ENCODE assay signal across 12 cellular contexts in genomic region chr11:12598330-12599256, GRCh38.
DNase-seq lines count a peak whose midpoint lies in the region; ATAC-seq and TF ChIP-seq lines count a peak whose summit lies in the region.
"Had no signal": no experiment of that assay in that cellular context is flagged by ENCODE, and none has a peak within 500 bp of the region (broad histone marks: within the 10 kb centered on the region; RNA-seq: fewer than 3 reads in every experiment).

No MANE protein-coding gene starts in this region.

- DNase-seq in HCT116 (ENCODE audit: low read depth, low spot score): no peak
- peak; percentile 52 for DNase-seq in amniotic epithelial cell (ENCODE audit: low read depth)
- DNase-seq in lower lobe of right lung: no peak
- DNase-seq in stimulated activated CD4-positive, alpha-beta T cell treated with anti-CD3 and anti-CD28 coated beads, Interleukin-2, amount 100 ng/mL, for 24 hours: no peak
- no peak for DNase-seq in NCI-H1436 (lab: John Stamatoyannopoulos, UW)
- no peak for DNase-seq in midbrain (lab: John Stamatoyannopoulos, UW)

- no peaks in the 10 kb centered on the region for H3K79me2 ChIP-seq in HCT116 (ENCODE audit: insufficient read depth, low read length)

- no peak for ATAC-seq in HCT116
- peak in 1 of 2 donors; percentile 2 for ATAC-seq in lower lobe of right lung
- no peak for ATAC-seq in GM21737 (IDR thresholded peaks at IDR 0.05; ENCODE audit: unreplicated experiment)
- ATAC-seq: CD8-positive, alpha-beta T cell had no signal

- RAD21 ChIA-PET in HCT116 (lab: Charles Lee; ENCODE audit: low non-redundant PET in 1 of 2, low total read pairs in 2 of 2, uncharacterized antibody in 2 of 2, unreplicated experiment in 2 of 2): interaction anchor here (0.6 to 1.4 kb wide), 6 partner anchors 189 to 363 kb away, joined by 3 to 8 read pairs (median 4); no protein-coding TSS in a partner anchor

- H3K9ac ChIP-seq in BLaER1: no peak overlapping the region
- H3K9ac ChIP-seq in HCT116 (ENCODE audit: low read length): no peak overlapping the region

- peak overlapping the region; percentile 52 for H2AFZ ChIP-seq in HCT116 (ENCODE audit: low read depth, low read length, poor library complexity, severe bottlenecking)

- H3K36me3 ChIP-seq in BLaER1 (no peaks in the 10 kb centered on the region), HCT116 (ENCODE audit: control insufficient read depth in 1 of 2, insufficient read depth in 2 of 2, low read length in 2 of 2) (no peaks in the 10 kb centered on the region), lower lobe of right lung (no peaks in the 10 kb centered on the region)

- no peaks in the 10 kb centered on the region for H3K9me3 ChIP-seq in BLaER1
- H3K9me3 ChIP-seq in HCT116 (ENCODE audit: control insufficient read depth in 1 of 2, insufficient read depth in 1 of 2, low read depth in 1 of 2, low read length in 2 of 2): no peaks in the 10 kb centered on the region
- H3K9me3 ChIP-seq in lower lobe of right lung: no peaks in the 10 kb centered on the region
- H3K9me3 ChIP-seq: mucosa of descending colon had no signal

- intact Hi-C loops in HCT116 (cut with micrococcal nuclease): loop anchor here (1.0 kb wide), 1 partner anchor 290 kb away; no protein-coding TSS in a partner anchor
- intact Hi-C loops in lower lobe of right lung (cut with DNase I): no loop called here

- TF ChIP-seq POLR2A in HCT116 (IDR thresholded peaks at IDR 0.05; ENCODE audit: borderline replicate concordance, extremely low read depth, insufficient read depth, insufficient read length): no peak

- no peak for TF ChIP-seq RAD21 in HCT116 (IDR thresholded peaks at IDR 0.05; ENCODE audit: low read depth)

- CTCF ChIA-PET in HCT116 (lab: Charles Lee): interaction anchor here (1.2 to 1.9 kb wide), 7 partner anchors 8 to 290 kb away, joined by 3 to 13 read pairs (median 4); no protein-coding TSS in a partner anchor

- TF ChIP-seq CTCF in HCT116 (IDR thresholded peaks at IDR 0.05 in 2 of 3, conservative IDR thresholded peaks at IDR 0.05 in 1 of 3; ENCODE audit: borderline replicate concordance in 1 of 3, insufficient read depth in 1 of 3, low read depth in 2 of 3, low read length in 2 of 3): no peak
- no peak for TF ChIP-seq CTCF in lower lobe of right lung (IDR thresholded peaks at IDR 0.05)

- H3K27ac ChIP-seq in BLaER1 (no peak overlapping the region), HCT116 (ENCODE audit: low read depth, low read length) (no peak overlapping the region), lower lobe of right lung (peak overlapping the region; percentile 38)
- H3K27ac ChIP-seq: epithelial cell of prostate, skin epidermis had no signal

- no peaks in the 10 kb centered on the region for H3K9me2 ChIP-seq in HCT116 (ENCODE audit: insufficient read depth)

- H3K4me1 ChIP-seq in BLaER1 (peaks cover 27% of the 10 kb centered on the region), HCT116 (ENCODE audit: control insufficient read depth in 1 of 2, insufficient read depth in 2 of 2, low read length in 2 of 2) (peaks cover 5 to 14% of the 10 kb centered on the region in 2 experiments; a peak in 2 of 4 replicates), lower lobe of right lung (peaks cover 12% of the 10 kb centered on the region)

- H3K4me3 ChIP-seq in BLaER1 (no peak overlapping the region), HCT116 (replicated peaks in 1 of 2; ENCODE audit: low read depth in 1 of 2, low read length in 2 of 2) (no peak overlapping the region), lower lobe of right lung (no peak overlapping the region)
- H3K4me3 ChIP-seq: mucosa of descending colon, skin epidermis had no signal

- H3K4me2 ChIP-seq in BLaER1 (peak overlapping the region; percentile 41), HCT116 (ENCODE audit: low read length) (no peak overlapping the region)

- H4K20me1 ChIP-seq in BLaER1 (no peaks in the 10 kb centered on the region), HCT116 (ENCODE audit: insufficient read depth) (no peaks in the 10 kb centered on the region)

- POLR2A ChIA-PET in HCT116 (lab: Charles Lee): no interaction called here

- no peaks in the 10 kb centered on the region for H3K27me3 ChIP-seq in BLaER1
- no peaks in the 10 kb centered on the region for H3K27me3 ChIP-seq in HCT116 (ENCODE audit: insufficient read depth, low read length)
- H3K27me3 ChIP-seq in lower lobe of right lung (ENCODE audit: low read depth): no peaks in the 10 kb centered on the region

- no TSS peak for BruUV-seq in HCT116 (replicated peaks; lab: Mats Ljungman, UMichigan)

TF ChIP-seq in HCT116, 20 proteins besides CTCF, POLR2A, EP300 and RAD21:
- TF ChIP-seq SRF (IDR thresholded peaks at IDR 0.05; ENCODE audit: low read depth): no peak
- TF ChIP-seq CEBPB (IDR thresholded peaks at IDR 0.05; ENCODE audit: low read depth): no peak
- no peak for TF ChIP-seq ZFX (IDR thresholded peaks at IDR 0.05)
- no peak for TF ChIP-seq CBX3 (IDR thresholded peaks at IDR 0.05; ENCODE audit: low read depth)
- TF ChIP-seq EGR1 (IDR thresholded peaks at IDR 0.05; ENCODE audit: low read depth): no peak
- TF ChIP-seq ELF1 (IDR thresholded peaks at IDR 0.05; ENCODE audit: borderline replicate concordance, low read depth): no peak
- TF ChIP-seq FOSL1 (IDR thresholded peaks at IDR 0.05; ENCODE audit: low read depth): no peak
- no peak for TF ChIP-seq YY1 (IDR thresholded peaks at IDR 0.05; ENCODE audit: extremely low read depth, insufficient replicate concordance, low read depth, low read length)
- no peak for TF ChIP-seq TCF7L2 (IDR thresholded peaks at IDR 0.05; ENCODE audit: borderline replicate concordance, extremely low read depth, insufficient read depth, insufficient read length)
- no peak for TF ChIP-seq ZBTB33 (IDR thresholded peaks at IDR 0.05; ENCODE audit: extremely low read depth, insufficient replicate concordance, low read length)
- no peak for TF ChIP-seq POLR2AphosphoS5 (IDR thresholded peaks at IDR 0.05; ENCODE audit: low read depth, low read length)
TF ChIP-seq in HCT116: peak in this region for 0.
